Comparison of ENCODE assay signal across 27 cellular contexts in genomic region chr2:57862153-57862552, GRCh38.
DNase-seq lines count a peak whose midpoint lies in the region; ATAC-seq and TF ChIP-seq lines count a peak whose summit lies in the region.
"Had no signal": no experiment of that assay in that cellular context is flagged by ENCODE, and none has a peak within 500 bp of the region (broad histone marks: within the 10 kb centered on the region; RNA-seq: fewer than 3 reads in every experiment).

No MANE protein-coding gene starts in this region.

- peak; percentile 41 for DNase-seq in NCI-H82 treated with DMSO at 0.1 percent for 48 hours (lab: John Stamatoyannopoulos, UW; ENCODE audit: unreplicated experiment)
- peak; percentile 33 for DNase-seq in RWPE1 (ENCODE audit: low spot score)
- DNase-seq in foreskin keratinocyte: no peak
- no peak for DNase-seq in NCI-H526 (lab: John Stamatoyannopoulos, UW)
- no peak for DNase-seq in NCI-H146 treated with DMSO at 0.1 percent for 48 hours (lab: John Stamatoyannopoulos, UW; ENCODE audit: unreplicated experiment)
- DNase-seq in NCI-H1694 (lab: John Stamatoyannopoulos, UW): no peak
- DNase-seq: Caco-2; CD8-positive, alpha-beta T cell; GF-D8; GOT3; HFFc6; NCI-H1092; NCI-H1417 treated with DMSO at 0.1 percent for 48 hours; NCI-H187 treated with DMSO at 0.1 percent for 48 hours; NCI-H2171 treated with DMSO at 0.1 percent for 48 hours; NCI-H345; NCI-H510A treated with DMSO at 0.1 percent for 48 hours; NCI-H748 treated with DMSO at 0.1 percent for 48 hours; NK-92 treated with Interleukin-12 subunit alpha and Interleukin-12 subunit beta, amount 100 ng/mL, for 24 hours; T-cell had no signal

- H3K27ac Mint-ChIP-seq in activated T-helper 17 cell treated with anti-CD3 and anti-CD28 coated beads, Interleukin-2, amount 50 U/mL, for 72 hours: no peak overlapping the region
- H3K27ac Mint-ChIP-seq: B cell; CD8-positive, alpha-beta T cell; HFFc6; IgD-negative memory B cell; T-cell had no signal

- POLR2A ChIA-PET in RWPE1 (lab: Yijun Ruan, JAX; ENCODE audit: low non-redundant PET): no interaction called here

- H3K4me1 ChIP-seq in foreskin keratinocyte: no peaks in the 10 kb centered on the region
- H3K4me1 ChIP-seq: SJSA1 had no signal

- no peaks in the 10 kb centered on the region for H3K4me1 Mint-ChIP-seq in activated T-helper 17 cell treated with anti-CD3 and anti-CD28 coated beads, Interleukin-2, amount 50 U/mL, for 72 hours
- H3K4me1 Mint-ChIP-seq: B cell, IgD-negative memory B cell, T-cell had no signal

- CTCF ChIA-PET in RWPE1 (lab: Yijun Ruan, JAX): interaction anchor here (0.6 kb wide), 1 partner anchor 701 kb away, joined by 3 read pairs; no protein-coding TSS in a partner anchor

- peaks cover 8% of the 10 kb centered on the region for H3K27me3 ChIP-seq in foreskin keratinocyte

- H3K27ac ChIP-seq in RWPE1 (no peak overlapping the region), foreskin keratinocyte (no peak overlapping the region)
- H3K27ac ChIP-seq: C4-2B, KMS-11, SJSA1 had no signal

- peak; percentile 34 for ATAC-seq in foreskin keratinocyte
- ATAC-seq in activated T-helper 17 cell treated with anti-CD3 and anti-CD28 coated beads, Interleukin-2, amount 50 U/mL, for 72 hours (replicated peaks): no peak
- ATAC-seq: CD8-positive, alpha-beta T cell; Right ventricle myocardium inferior; T-cell had no signal

- no peaks in the 10 kb centered on the region for H3K36me3 Mint-ChIP-seq in activated T-helper 17 cell treated with anti-CD3 and anti-CD28 coated beads, Interleukin-2, amount 50 U/mL, for 72 hours (ENCODE audit: low read depth)
- H3K36me3 Mint-ChIP-seq: CD8-positive, alpha-beta T cell had no signal

- TF ChIP-seq CTCF in RWPE1 (conservative IDR thresholded peaks at IDR 0.05; ENCODE audit: low read depth): no peak
- no peak for TF ChIP-seq CTCF in foreskin keratinocyte (conservative IDR thresholded peaks at IDR 0.05)

- no peak overlapping the region for H3K4me3 Mint-ChIP-seq in activated T-helper 17 cell treated with anti-CD3 and anti-CD28 coated beads, Interleukin-2, amount 50 U/mL, for 72 hours
- H3K4me3 Mint-ChIP-seq: B cell; CD8-positive, alpha-beta T cell; HFFc6; IgD-negative memory B cell; T-cell had no signal

- H3K27me3 Mint-ChIP-seq in activated T-helper 17 cell treated with anti-CD3 and anti-CD28 coated beads, Interleukin-2, amount 50 U/mL, for 72 hours: no peaks in the 10 kb centered on the region
- H3K27me3 Mint-ChIP-seq: B cell, IgD-negative memory B cell, T-cell had no signal

- no peaks in the 10 kb centered on the region for H3K9me3 Mint-ChIP-seq in activated T-helper 17 cell treated with anti-CD3 and anti-CD28 coated beads, Interleukin-2, amount 50 U/mL, for 72 hours
- H3K9me3 Mint-ChIP-seq: CD8-positive, alpha-beta T cell; HFFc6; IgD-negative memory B cell; T-cell had no signal

Comparison
In these comparisons a context has a peak if more than half of its experiments do, and no peak if none do; other contexts are left out.
1. DNase-seq: peak in NCI-H82 treated with DMSO at 0.1 percent for 48 hours (single experiment) and RWPE1 (single experiment); none in foreskin keratinocyte (0 of 2), NCI-H526 (0 of 2), NCI-H146 treated with DMSO at 0.1 percent for 48 hours (single experiment) and NCI-H1694 (single experiment).